Comparison of ENCODE assay signal across 18 cellular contexts in genomic region chr17:29827179-29827578, GRCh38.
DNase-seq lines count a peak whose midpoint lies in the region; ATAC-seq and TF ChIP-seq lines count a peak whose summit lies in the region.
"Had no signal": no experiment of that assay in that cellular context is flagged by ENCODE, and none has a peak within 500 bp of the region (broad histone marks: within the 10 kb centered on the region; RNA-seq: fewer than 3 reads in every experiment).

No MANE protein-coding gene starts in this region.

- no peak for TF ChIP-seq RAD21 in SK-N-SH (IDR thresholded peaks at IDR 0.05; ENCODE audit: low read length)

- no peaks in the 10 kb centered on the region for H3K79me2 ChIP-seq in SK-N-SH (ENCODE audit: insufficient read depth)

- POLR2A ChIA-PET in SK-N-SH (lab: Yijun Ruan, JAX): no interaction called here

- no peaks in the 10 kb centered on the region for H3K27me3 ChIP-seq in SK-N-SH (ENCODE audit: insufficient read depth)
- H3K27me3 ChIP-seq in suprapubic skin: no peaks in the 10 kb centered on the region
- H3K27me3 ChIP-seq: BLaER1 had no signal

- H3K4me1 ChIP-seq in SK-N-SH (ENCODE audit: control insufficient read depth in 1 of 2, insufficient read depth in 2 of 2, low read depth in 1 of 2, low read length in 1 of 2) (peaks cover 0 to 4% of the 10 kb centered on the region in 2 experiments; a peak in 1 of 4 replicates), suprapubic skin (no peaks in the 10 kb centered on the region)

- H3K36me3 ChIP-seq in SK-N-SH (replicated peaks in 1 of 2; ENCODE audit: control insufficient read depth in 1 of 2, insufficient read depth in 2 of 2, low read length in 1 of 2): no peaks in the 10 kb centered on the region
- H3K36me3 ChIP-seq in suprapubic skin: no peaks in the 10 kb centered on the region

- no peak for TF ChIP-seq EP300 in SK-N-SH (IDR thresholded peaks at IDR 0.05; ENCODE audit: borderline replicate concordance in 1 of 2, low read depth in 1 of 2, low read length in 1 of 2)
- TF ChIP-seq EP300 in suprapubic skin (IDR thresholded peaks at IDR 0.05): no peak

- H3K4me3 ChIP-seq in SK-N-SH (ENCODE audit: low read depth in 2 of 2, low read length in 1 of 2) (no peak overlapping the region), suprapubic skin (no peak overlapping the region)
- H3K4me3 ChIP-seq: BLaER1, GM23338 had no signal

- no peaks in the 10 kb centered on the region for H3F3A ChIP-seq in SK-N-SH (replicated peaks; ENCODE audit: insufficient read depth)

- H3K9ac ChIP-seq in SK-N-SH: no peak overlapping the region
- H3K9ac ChIP-seq: BLaER1 had no signal

- H3K27ac ChIP-seq in SK-N-SH (ENCODE audit: low read depth in 2 of 2, low read length in 1 of 2) (no peak overlapping the region), suprapubic skin (no peak overlapping the region)
- H3K27ac ChIP-seq: BLaER1 had no signal

- no peak for TF ChIP-seq POLR2A in suprapubic skin (IDR thresholded peaks at IDR 0.05)

- ATAC-seq in SK-N-SH treated with all-trans-retinoic acid at 6 μM for 48 hours (peak; percentile 41; the same call in 1 of the 3 replicates), GM21528 (IDR thresholded peaks at IDR 0.05; ENCODE audit: low FRiP score, unreplicated experiment) (no peak)
- ATAC-seq: CD8-positive, alpha-beta T cell; GM23338 had no signal

- H3K9me3 ChIP-seq in SK-N-SH (no peaks in the 10 kb centered on the region), suprapubic skin (no peaks in the 10 kb centered on the region)
- H3K9me3 ChIP-seq: BLaER1 had no signal

- H4K20me1 ChIP-seq in SK-N-SH (ENCODE audit: insufficient read depth): no peaks in the 10 kb centered on the region

- CTCF ChIA-PET in SK-N-SH (lab: Yijun Ruan, JAX): interaction anchor here (1.2 kb wide), 1 partner anchor 104 kb away, joined by 6 read pairs; no protein-coding TSS in a partner anchor

- TF ChIP-seq CTCF in SK-N-SH (IDR thresholded peaks at IDR 0.05) (no peak), suprapubic skin (IDR thresholded peaks at IDR 0.05) (no peak)

- no peaks in the 10 kb centered on the region for H3K9me2 ChIP-seq in SK-N-SH

- H2AFZ ChIP-seq in SK-N-SH (ENCODE audit: low read depth): no peak overlapping the region
- H2AFZ ChIP-seq: GM23338 had no signal

- DNase-seq in SK-N-SH (no peak), astrocyte of the hippocampus (ENCODE audit: low read depth, low spot score) (peak; percentile 17), left kidney (ENCODE audit: low read depth, low spot score) (peak; percentile 70), suprapubic skin (ENCODE audit: low spot score in 2 of 2) (no peak), HPDE6-E6E7 (ENCODE audit: extremely low spot score) (no peak)
- DNase-seq: Calu3; CD8-positive, alpha-beta T cell; DMS79 treated with DMSO at 0.1 percent for 48 hours; HCEC 1CT; NCI-H1105; NCI-H2081; NCI-H748 treated with DMSO at 0.1 percent for 48 hours; OCI-M1; SHP77 treated with DMSO at 0.1 percent for 48 hours had no signal

- H3K4me2 ChIP-seq in SK-N-SH: no peak overlapping the region
- H3K4me2 ChIP-seq: BLaER1, GM23338 had no signal

TF ChIP-seq in SK-N-SH treated with all-trans-retinoic acid at 6 μM for 48 hours, 23 proteins besides CTCF, POLR2A, EP300 and RAD21 (continues in another document):
- TF ChIP-seq ZC3H10 (CRISPR knock-in tag; IDR thresholded peaks at IDR 0.05): no peak
- no peak for TF ChIP-seq SNAI2 (CRISPR knock-in tag; IDR thresholded peaks at IDR 0.05)
- TF ChIP-seq ZNF70 (CRISPR knock-in tag; IDR thresholded peaks at IDR 0.05): no peak
- TF ChIP-seq RARB (CRISPR knock-in tag; IDR thresholded peaks at IDR 0.05): no peak
- no peak for TF ChIP-seq TOX (CRISPR knock-in tag; IDR thresholded peaks at IDR 0.05; ENCODE audit: borderline replicate concordance)
- TF ChIP-seq OSR1 (CRISPR knock-in tag; IDR thresholded peaks at IDR 0.05): no peak
- TF ChIP-seq GLIS3 (CRISPR knock-in tag; IDR thresholded peaks at IDR 0.05): no peak
- TF ChIP-seq TSHZ2 (CRISPR knock-in tag; IDR thresholded peaks at IDR 0.05): no peak
- no peak for TF ChIP-seq ZNF565 (CRISPR knock-in tag; conservative IDR thresholded peaks at IDR 0.05; ENCODE audit: low read depth)
- TF ChIP-seq ESRRG (CRISPR knock-in tag; IDR thresholded peaks at IDR 0.05): no peak
- no peak for TF ChIP-seq CREB5 (CRISPR knock-in tag; IDR thresholded peaks at IDR 0.05; ENCODE audit: low read depth)

TF ChIP-seq in SK-N-SH, 30 proteins besides CTCF, POLR2A, EP300 and RAD21:
- TF ChIP-seq REST (IDR thresholded peaks at IDR 0.05; ENCODE audit: low read depth, low read length): no peak

Comparison
In these comparisons a context has a peak if more than half of its experiments do, and no peak if none do; other contexts are left out.
1. DNase-seq: peak in astrocyte of the hippocampus (single experiment) and left kidney (single experiment); none in SK-N-SH (single experiment), suprapubic skin (0 of 2) and HPDE6-E6E7 (single experiment).